Comparison of ENCODE assay signal across 34 cellular contexts in the genomic region with DNA sequence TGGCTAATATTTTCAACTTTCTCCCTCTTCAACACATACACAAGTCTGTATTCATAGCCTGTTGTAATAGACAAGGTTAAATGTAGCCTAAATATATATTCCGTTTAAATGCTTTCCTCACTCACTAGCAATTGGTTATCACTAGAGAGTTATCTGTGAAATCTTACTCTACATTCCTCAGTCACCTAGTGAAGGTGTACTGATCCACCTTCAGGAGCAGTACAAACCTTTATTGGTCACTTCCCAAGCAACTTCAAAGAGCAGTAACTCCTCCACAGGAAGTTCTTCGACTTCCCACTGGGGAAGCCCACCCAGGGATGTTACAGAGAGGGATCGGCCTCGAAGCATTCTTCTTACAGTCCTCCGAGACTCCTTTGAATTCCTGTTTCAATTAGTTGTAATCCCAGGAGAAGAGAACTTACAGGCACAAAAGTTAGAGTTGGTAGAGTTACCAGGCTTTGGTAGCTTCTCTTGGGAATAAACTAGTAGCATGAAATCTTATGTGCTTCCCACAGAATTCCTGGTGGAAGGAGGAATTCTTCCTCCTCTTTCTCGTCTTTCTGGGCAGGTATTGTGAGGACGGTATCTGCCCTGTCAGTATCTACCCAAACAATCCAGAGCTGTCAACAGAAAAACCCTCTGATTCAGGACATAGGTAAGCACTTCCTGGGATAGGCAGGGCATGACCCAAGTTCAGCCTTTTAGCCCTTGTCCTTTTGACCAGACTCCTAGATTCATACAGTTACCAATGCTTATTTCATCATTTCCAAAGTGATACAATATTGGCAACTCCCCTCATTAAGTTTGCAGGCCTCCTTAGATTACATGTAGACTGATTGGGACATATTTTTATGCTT. TPM values are rescaled to one million over a fixed set of nuclear protein-coding genes. Genes with fewer than 3 reads are reported as not detected.
"Had no signal": no experiment of that assay in that cellular context is flagged by ENCODE, and none has a peak within 500 bp of the region (broad histone marks: within the 10 kb centered on the region; RNA-seq: fewer than 3 reads in every experiment).

A gene (minus strand): TSS at position 603 of the 857 bp plus-strand sequence. CDS start 255 bp downstream, at position 348.

- H3K27ac ChIP-seq: ascending aorta, cardiac muscle cell, colonic mucosa, esophagus muscularis mucosa, heart right ventricle, skin epidermis, thoracic aorta, uterus had no signal

- H3K4me3 ChIP-seq: ascending aorta, cardiac muscle cell, colonic mucosa, dorsolateral prefrontal cortex, esophagus muscularis mucosa, heart right ventricle, skin epidermis, thoracic aorta, uterus had no signal

- ATAC-seq: heart right ventricle; left cardiac atrium; naive thymus-derived CD8-positive, alpha-beta T cell; right cardiac atrium; stimulated activated naive CD8-positive, alpha-beta T cell treated with anti-CD3 and anti-CD28 coated beads, Interleukin-15, Interleukin-2, amounts not matched to agents 100 U/mL and 50 U/mL, for 24 hours had no signal

- H3K27me3 ChIP-seq: ascending aorta, cardiac muscle cell, colonic mucosa, dorsolateral prefrontal cortex, esophagus muscularis mucosa, heart right ventricle, uterus had no signal

- H3K36me3 ChIP-seq: ascending aorta, cardiac muscle cell, colonic mucosa, esophagus muscularis mucosa, heart right ventricle, thoracic aorta, uterus had no signal

- FAIRE-seq: keratinocyte had no signal

- DNase-seq: activated CD4-positive, alpha-beta memory T cell treated with anti-CD3 and anti-CD28 coated beads for 36 hours; activated CD4-positive, alpha-beta T cell treated with anti-CD3 and anti-CD28 coated beads, Interleukin-2, amount 10 ng/mL, durations not matched to agents 24 days and 14 days; activated CD8-positive, alpha-beta memory T cell treated with anti-CD3 and anti-CD28 coated beads, Interleukin-2, amount 50 U/mL, for 4 hours; activated effector memory CD4-positive, alpha-beta T cell treated with anti-CD3 and anti-CD28 coated beads, Interleukin-2, amount 50 U/mL, for 16 hours; activated naive CD4-positive, alpha-beta T cell treated with anti-CD3 and anti-CD28 coated beads, Interleukin-2, amount 10 ng/mL, durations not matched to agents 7 days and 5 days; activated naive CD8-positive, alpha-beta T cell treated with anti-CD3 and anti-CD28 coated beads, Interleukin-2, amount 10 ng/mL, durations not matched to agents 7 days and 5 days; activated T-cell treated with anti-CD3 and anti-CD28 coated beads, Interleukin-2, amount 50 U/mL, for 1 hour; cerebellar nuclear complex; colonic mucosa; dorsolateral prefrontal cortex; effector memory CD4-positive, alpha-beta T cell; foreskin melanocyte; heart right ventricle; left cardiac atrium; naive thymus-derived CD8-positive, alpha-beta T cell; posterior cingulate gyrus; right cardiac atrium; stimulated activated CD4-positive, alpha-beta T cell treated with anti-CD3 and anti-CD28 coated beads, Interleukin-12 subunit alpha, Interleukin-12 subunit beta, amount 100 ng/mL, for 4 hours; stimulated activated CD4-positive, alpha-beta T cell treated with anti-CD3 and anti-CD28 coated beads, Interleukin-4, amount 100 ng/mL, for 1 hour; stimulated activated naive CD8-positive, alpha-beta T cell treated with anti-CD3 and anti-CD28 coated beads, Interleukin-15, Interleukin-2, amounts not matched to agents 100 U/mL and 50 U/mL, for 24 hours; uterus had no signal

- H3K4me1 ChIP-seq: ascending aorta, colonic mucosa, esophagus muscularis mucosa, uterus had no signal

- H3K9me3 ChIP-seq: ascending aorta, colonic mucosa, esophagus muscularis mucosa, heart right ventricle, thoracic aorta, uterus had no signal

RNA-seq across cellular contexts. Expression of the gene that starts here (rescaled TPM):
- total RNA-seq: activated CD4-positive, alpha-beta memory T cell treated with anti-CD3 and anti-CD28 coated beads for 36 hours; activated CD4-positive, alpha-beta T cell treated with anti-CD3 and anti-CD28 coated beads, Interleukin-2, amount 10 ng/mL, durations not matched to agents 24 days and 14 days; activated CD8-positive, alpha-beta memory T cell treated with anti-CD3 and anti-CD28 coated beads for 36 hours; ascending aorta; cardiac muscle cell; colonic mucosa; endothelial cell of umbilical vein; esophagus muscularis mucosa; glomerular endothelial cell; lower leg skin; neural crest cell; osteoblast; T-helper 1 cell treated with Interleukin-12 subunit alpha and Interleukin-12 subunit beta and Interleukin-4 antibody, amounts not matched to agents 30 ng/mL and 1 ng/mL, for 36 hours; thoracic aorta; uterus had no signal
- polyA plus RNA-seq: cardiac muscle cell; keratinocyte; naive thymus-derived CD8-positive, alpha-beta T cell had no signal
